ENCODE assay signal across 24 cellular contexts in the genomic region with DNA sequence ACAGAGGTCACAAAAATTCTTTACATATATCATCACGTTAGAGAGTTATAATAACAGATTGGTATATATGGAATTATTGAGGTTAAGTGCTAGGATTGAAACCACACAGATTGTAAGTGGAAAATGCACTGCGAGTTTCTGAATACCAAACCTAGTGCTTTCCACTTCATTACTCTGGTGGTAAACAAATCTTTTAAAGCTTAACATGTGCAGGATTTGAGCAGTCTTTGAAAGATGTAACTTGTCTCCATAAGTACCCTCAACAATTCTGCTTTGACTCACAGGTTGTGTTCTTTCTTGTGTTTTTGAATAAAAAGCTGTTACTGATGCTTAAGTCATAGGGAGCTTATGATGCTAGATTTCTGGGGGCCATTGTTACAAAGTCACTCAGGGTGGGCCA.
DNase-seq lines count a peak whose midpoint lies in the region; ATAC-seq, FAIRE-seq and TF ChIP-seq lines count a peak whose summit lies in the region.
"Had no signal": no experiment of that assay in that cellular context is flagged by ENCODE, and none has a peak within 500 bp of the region (broad histone marks: within the 10 kb centered on the region; RNA-seq: fewer than 3 reads in every experiment).

No MANE protein-coding gene starts in this region.

- no peak overlapping the region for H3K4me2 ChIP-seq in astrocyte (ENCODE audit: low read length)
- H3K4me2 ChIP-seq in mesenchymal stem cell (ENCODE audit: low read length, poor library complexity, severe bottlenecking): no peak overlapping the region
- no peak overlapping the region for H3K4me2 ChIP-seq in SK-N-SH
- H3K4me2 ChIP-seq: BLaER1 treated with 17β-estradiol and CSF1 and Interleukin-3, amounts not matched to agents 10 nM and 100 nM had no signal

- no peak overlapping the region for H2BK5ac ChIP-seq in mesenchymal stem cell (ENCODE audit: low read depth, low read length, poor library complexity, severe bottlenecking)

- H3F3A ChIP-seq in SK-N-SH (replicated peaks; ENCODE audit: insufficient read depth): no peaks in the 10 kb centered on the region

- TF ChIP-seq EP300 in SK-N-SH (IDR thresholded peaks at IDR 0.05; ENCODE audit: borderline replicate concordance in 1 of 2, low read depth in 1 of 2, low read length in 1 of 2): no peak

- H4K8ac ChIP-seq in mesenchymal stem cell (ENCODE audit: low read length): no peak overlapping the region

- no peak for TF ChIP-seq RAD21 in SK-N-SH (IDR thresholded peaks at IDR 0.05; ENCODE audit: low read length)

- no peak for ATAC-seq in GM18502 (IDR thresholded peaks at IDR 0.05; ENCODE audit: poor library complexity, unreplicated experiment)
- ATAC-seq: HCT116 had no signal

- H3K27me3 Mint-ChIP-seq in astrocyte (ENCODE audit: low read depth, unreplicated experiment): no peaks in the 10 kb centered on the region
- no peaks in the 10 kb centered on the region for H3K27me3 Mint-ChIP-seq in nephron progenitor cell (ENCODE audit: low read depth, poor library complexity)
- H3K27me3 Mint-ChIP-seq: CD4-positive, alpha-beta T cell; CD8-positive, alpha-beta memory T cell had no signal

- H3K36me3 ChIP-seq in astrocyte (ENCODE audit: insufficient read depth, low read length) (no peaks in the 10 kb centered on the region), mesenchymal stem cell (ENCODE audit: control insufficient read depth in 1 of 2, insufficient read depth in 2 of 2, low read depth in 1 of 2, low read length in 2 of 2) (no peaks in the 10 kb centered on the region), SK-N-SH (replicated peaks in 1 of 2; ENCODE audit: control insufficient read depth in 1 of 2, insufficient read depth in 2 of 2, low read length in 1 of 2) (no peaks in the 10 kb centered on the region)
- H3K36me3 ChIP-seq: BE2C; BLaER1 treated with 17β-estradiol and CSF1 and Interleukin-3, amounts not matched to agents 10 nM and 100 nM had no signal

- H3K4me3 ChIP-seq in astrocyte (ENCODE audit: insufficient read depth, low read depth, low read length) (no peak overlapping the region), astrocyte of the spinal cord (ENCODE audit: low read depth, low read length) (no peak overlapping the region), mesenchymal stem cell (ENCODE audit: insufficient read depth in 1 of 2, low read depth in 1 of 2, low read length in 2 of 2) (no peak overlapping the region), SK-N-SH (ENCODE audit: low read depth in 2 of 2, low read length in 1 of 2) (no peak overlapping the region)
- H3K4me3 ChIP-seq: BLaER1 treated with 17β-estradiol and CSF1 and Interleukin-3, amounts not matched to agents 10 nM and 100 nM; GM23248 had no signal

- WGBS in mesenchymal stem cell: 93% methylated on average over 2 of the region's 2 CpGs
- 73% methylated on average over 2 of the region's 2 CpGs for WGBS in SK-N-SH (ENCODE audit: low lambda C conversion rate)

- no peak overlapping the region for H2BK12ac ChIP-seq in mesenchymal stem cell (ENCODE audit: low read length in 2 of 2)

- no peak overlapping the region for H2BK15ac ChIP-seq in mesenchymal stem cell (ENCODE audit: low read depth, poor library complexity, severe bottlenecking)

- H3K9ac ChIP-seq in astrocyte (ENCODE audit: low read length) (no peak overlapping the region), mesenchymal stem cell (ENCODE audit: low read length) (no peak overlapping the region), SK-N-SH (no peak overlapping the region)
- H3K9ac ChIP-seq: BLaER1 treated with 17β-estradiol and CSF1 and Interleukin-3, amounts not matched to agents 10 nM and 100 nM; GM23248 had no signal

- H3K4me3 Mint-ChIP-seq in astrocyte (ENCODE audit: unreplicated experiment) (no peak overlapping the region), nephron progenitor cell (no peak overlapping the region)
- H3K4me3 Mint-ChIP-seq: CD14-positive monocyte; CD4-positive, alpha-beta T cell; CD8-positive, alpha-beta memory T cell; H9 had no signal

- no peak overlapping the region for H3K23ac ChIP-seq in mesenchymal stem cell (ENCODE audit: low read length in 2 of 2)

- H3K4me1 Mint-ChIP-seq in astrocyte (ENCODE audit: low read depth, unreplicated experiment) (peaks cover 6% of the 10 kb centered on the region), nephron progenitor cell (no peaks in the 10 kb centered on the region)
- H3K4me1 Mint-ChIP-seq: CD14-positive monocyte; CD8-positive, alpha-beta memory T cell had no signal

- no peak overlapping the region for H3K4ac ChIP-seq in mesenchymal stem cell (ENCODE audit: low read depth in 1 of 2, low read length in 2 of 2)

- DNase-seq in Caki2 (ENCODE audit: low read depth): peak; percentile 3
- DNase-seq in astrocyte (ENCODE audit: low read depth): peak; percentile 89
- DNase-seq in astrocyte of the spinal cord (ENCODE audit: low read depth, low spot score): peak; percentile 42
- DNase-seq in mesenchymal stem cell: no peak
- no peak for DNase-seq in SK-N-SH
- DNase-seq in nephron progenitor cell: no peak
- DNase-seq in NCI-H1930 (lab: John Stamatoyannopoulos, UW): no peak
- DNase-seq: BE2C; Calu3; CD4-positive, alpha-beta T cell; CD8-positive, alpha-beta memory T cell; DMS53; DMS79 treated with DMSO at 0.1 percent for 48 hours; GF-D8; GM23248; H9 had no signal

- H3K9me3 Mint-ChIP-seq in astrocyte (ENCODE audit: unreplicated experiment) (no peaks in the 10 kb centered on the region), nephron progenitor cell (no peaks in the 10 kb centered on the region)
- H3K9me3 Mint-ChIP-seq: H9 had no signal

- CTCF ChIA-PET in SK-N-SH (lab: Yijun Ruan, JAX): interaction anchor here (0.9 to 1.3 kb wide), 3 partner anchors 16 to 31 kb away, joined by 3 to 6 read pairs (median 3); no protein-coding TSS in a partner anchor

- no peaks in the 10 kb centered on the region for H3K79me2 ChIP-seq in astrocyte (ENCODE audit: insufficient read depth, low read length)
- no peaks in the 10 kb centered on the region for H3K79me2 ChIP-seq in SK-N-SH (ENCODE audit: insufficient read depth)

- H3K27me3 ChIP-seq in astrocyte (ENCODE audit: insufficient read depth, low read length): no peaks in the 10 kb centered on the region
- H3K27me3 ChIP-seq in mesenchymal stem cell (ENCODE audit: control insufficient read depth in 1 of 2, insufficient read depth in 1 of 2, low read length in 2 of 2): no peaks in the 10 kb centered on the region
- H3K27me3 ChIP-seq in SK-N-SH (ENCODE audit: insufficient read depth): no peaks in the 10 kb centered on the region
- H3K27me3 ChIP-seq: BE2C; BLaER1 treated with 17β-estradiol and CSF1 and Interleukin-3, amounts not matched to agents 10 nM and 100 nM had no signal

- H2AFZ ChIP-seq in astrocyte (ENCODE audit: low read depth, low read length): no peak overlapping the region
- H2AFZ ChIP-seq in mesenchymal stem cell (ENCODE audit: low read depth, low read length): no peak overlapping the region
- H2AFZ ChIP-seq in SK-N-SH (ENCODE audit: low read depth): no peak overlapping the region
- H2AFZ ChIP-seq: GM23248 had no signal

- no peak overlapping the region for H4K91ac ChIP-seq in mesenchymal stem cell (ENCODE audit: low read length)

- H3K14ac ChIP-seq in mesenchymal stem cell (ENCODE audit: low read length in 2 of 2): no peak overlapping the region

- H3K18ac ChIP-seq in mesenchymal stem cell (ENCODE audit: low read depth in 1 of 2, low read length in 2 of 2): no peak overlapping the region

- H2AK5ac ChIP-seq in mesenchymal stem cell (ENCODE audit: low read length, severe bottlenecking): no peak overlapping the region

- POLR2A ChIA-PET in SK-N-SH (lab: Yijun Ruan, JAX): no interaction called here

- no peaks in the 10 kb centered on the region for H3K9me2 ChIP-seq in SK-N-SH

- no peaks in the 10 kb centered on the region for H4K20me1 ChIP-seq in astrocyte (ENCODE audit: insufficient read depth, low read length)
- no peaks in the 10 kb centered on the region for H4K20me1 ChIP-seq in SK-N-SH (ENCODE audit: insufficient read depth)
- H4K20me1 ChIP-seq: BLaER1 treated with 17β-estradiol and CSF1 and Interleukin-3, amounts not matched to agents 10 nM and 100 nM had no signal

- H3K27ac ChIP-seq in astrocyte (ENCODE audit: low read depth, low read length): no peak overlapping the region
- peak overlapping the region; percentile 44 for H3K27ac ChIP-seq in mesenchymal stem cell (ENCODE audit: low read length, poor library complexity, severe bottlenecking)
- no peak overlapping the region for H3K27ac ChIP-seq in SK-N-SH (ENCODE audit: low read depth in 2 of 2, low read length in 1 of 2)
- H3K27ac ChIP-seq: 22Rv1; BLaER1 treated with 17β-estradiol and CSF1 and Interleukin-3, amounts not matched to agents 10 nM and 100 nM; GM23248 had no signal

- no peaks in the 10 kb centered on the region for H3K79me1 ChIP-seq in mesenchymal stem cell (replicated peaks; ENCODE audit: low read length, poor library complexity, severe bottlenecking)

- H3K9me3 ChIP-seq in astrocyte (ENCODE audit: insufficient read depth, low read depth, low read length): no peaks in the 10 kb centered on the region
- peaks cover 3% of the 10 kb centered on the region for H3K9me3 ChIP-seq in mesenchymal stem cell (ENCODE audit: control insufficient read depth, low read length)
- H3K9me3 ChIP-seq in SK-N-SH: no peaks in the 10 kb centered on the region
- H3K9me3 ChIP-seq: BLaER1 treated with 17β-estradiol and CSF1 and Interleukin-3, amounts not matched to agents 10 nM and 100 nM had no signal

- H3K4me1 ChIP-seq in astrocyte (ENCODE audit: insufficient read depth, low read length) (peaks cover 9% of the 10 kb centered on the region), mesenchymal stem cell (ENCODE audit: control insufficient read depth, insufficient read depth, low read depth, low read length) (no peaks in the 10 kb centered on the region), SK-N-SH (ENCODE audit: control insufficient read depth in 1 of 2, insufficient read depth in 2 of 2, low read depth in 1 of 2, low read length in 1 of 2) (no peaks in the 10 kb centered on the region)
- H3K4me1 ChIP-seq: BE2C; BLaER1 treated with 17β-estradiol and CSF1 and Interleukin-3, amounts not matched to agents 10 nM and 100 nM had no signal

- no peak for FAIRE-seq in astrocyte (lab: Jason Lieb, UNC)
- FAIRE-seq: A204.1, GM12891, H1 had no signal

- TF ChIP-seq CTCF in astrocyte (IDR thresholded peaks at IDR 0.05; ENCODE audit: insufficient read depth, low read depth, low read length) (no peak), astrocyte of the spinal cord (IDR thresholded peaks at IDR 0.05; ENCODE audit: low read depth, low read length) (no peak), SK-N-SH (IDR thresholded peaks at IDR 0.05) (no peak), nephron progenitor cell (IDR thresholded peaks at IDR 0.05) (no peak)

- in situ Hi-C loops in Caki2 (cut with HindIII; ENCODE audit: low pct_unique_long_range_greater_than_20kb, low sequenced_read_pairs) (no loop called here), astrocyte of the spinal cord (cut with HindIII; ENCODE audit: low sequenced_read_pairs) (no loop called here)

- H3K36me3 Mint-ChIP-seq in astrocyte (ENCODE audit: low read depth, unreplicated experiment): no peaks in the 10 kb centered on the region
- no peaks in the 10 kb centered on the region for H3K36me3 Mint-ChIP-seq in nephron progenitor cell (ENCODE audit: low read depth)
- H3K36me3 Mint-ChIP-seq: CD14-positive monocyte had no signal

- H2BK120ac ChIP-seq in mesenchymal stem cell (ENCODE audit: low read depth, low read length): no peak overlapping the region

- no peak overlapping the region for H3K27ac Mint-ChIP-seq in astrocyte (ENCODE audit: unreplicated experiment)
- no peak overlapping the region for H3K27ac Mint-ChIP-seq in nephron progenitor cell
- H3K27ac Mint-ChIP-seq: CD14-positive monocyte; CD4-positive, alpha-beta T cell; CD8-positive, alpha-beta memory T cell; H9 had no signal

Comparison
In these comparisons a context has a peak if more than half of its experiments do, and no peak if none do; other contexts are left out.
1. DNase-seq: peak in Caki2 (single experiment), astrocyte (single experiment) and astrocyte of the spinal cord (single experiment); none in mesenchymal stem cell (single experiment), SK-N-SH (single experiment), nephron progenitor cell (single experiment) and NCI-H1930 (0 of 2).